ENCODE assay signal across 15 cellular contexts in the genomic region with DNA sequence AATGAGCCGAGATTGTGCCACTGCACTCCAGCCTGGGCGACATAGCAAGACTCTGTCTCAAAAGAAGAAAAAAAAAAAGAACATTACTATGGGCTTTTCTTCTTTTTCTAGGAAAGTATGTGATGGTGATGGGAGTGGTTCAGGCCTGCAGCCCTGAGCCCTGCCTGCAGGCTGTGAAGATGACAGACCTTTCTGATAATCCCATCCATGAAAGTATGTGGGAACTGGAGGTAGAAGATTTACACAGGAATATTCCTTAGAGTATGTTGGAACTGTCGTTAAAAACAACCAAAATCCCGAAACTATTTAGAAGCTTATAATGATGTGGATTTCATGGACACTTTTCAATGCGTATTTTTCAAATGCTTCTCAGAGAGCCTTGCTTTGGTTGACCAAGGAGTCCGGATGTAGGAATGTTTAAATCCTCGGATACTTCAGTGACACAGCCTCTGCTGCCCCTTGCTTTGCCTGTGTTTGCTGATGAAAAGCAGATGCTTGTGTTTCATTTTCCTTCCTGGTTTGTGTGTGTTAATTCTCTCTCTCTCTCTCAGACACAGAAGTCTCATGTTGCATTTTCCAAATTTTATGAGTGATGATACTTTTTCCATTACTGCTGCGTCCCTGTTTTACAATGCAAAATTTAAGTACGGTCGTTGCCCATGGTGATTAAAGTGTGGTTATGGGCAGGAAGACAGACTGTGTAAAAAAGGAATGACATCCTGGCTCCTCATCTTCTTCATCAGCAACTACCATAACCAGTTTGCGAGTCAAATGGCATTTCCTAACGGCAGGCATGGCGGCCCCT. TPM values are rescaled to one million over a fixed set of nuclear protein-coding genes. Genes with fewer than 3 reads are reported as not detected.
DNase-seq lines count a peak whose midpoint lies in the region; ATAC-seq and TF ChIP-seq lines count a peak whose summit lies in the region.
"Had no signal": no experiment of that assay in that cellular context is flagged by ENCODE, and none has a peak within 500 bp of the region (broad histone marks: within the 10 kb centered on the region; RNA-seq: fewer than 3 reads in every experiment).

No MANE protein-coding gene starts in this region.

- H3K27me3 Mint-ChIP-seq in natural killer cell (ENCODE audit: low read depth in 2 of 2): peaks cover 43 to 53% of the 10 kb centered on the region in 2 donors
- H3K27me3 Mint-ChIP-seq: central memory CD8-positive, alpha-beta T cell had no signal

- peaks cover 20 to 27% of the 10 kb centered on the region in 2 donors for H3K4me1 Mint-ChIP-seq in natural killer cell

- peak overlapping the region; percentile 95 for H3K27ac ChIP-seq in GM23248
- H3K27ac ChIP-seq: PC-9, WERI-Rb-1 had no signal

- intact Hi-C loops in natural killer cell (cut with micrococcal nuclease): loop anchor here (5.0 kb wide), 2 partner anchors 53 to 123 kb away; no protein-coding TSS in a partner anchor

- H3K9me3 Mint-ChIP-seq in natural killer cell: no peaks in the 10 kb centered on the region
- H3K9me3 Mint-ChIP-seq: activated T-helper 17 cell treated with anti-CD3 and anti-CD28 coated beads, Interleukin-2, amount 50 U/mL, for 72 hours; central memory CD8-positive, alpha-beta T cell had no signal

- no peaks in the 10 kb centered on the region for H3K36me3 Mint-ChIP-seq in natural killer cell

- H3K9me2 ChIP-seq in GM23248 (ENCODE audit: insufficient read depth): no peaks in the 10 kb centered on the region

- H3K4me2 ChIP-seq in GM23248 (ENCODE audit: unreplicated experiment): peak overlapping the region; percentile 63
- H3K4me2 ChIP-seq: PC-9 had no signal

- peaks cover 27% of the 10 kb centered on the region for H3K4me1 ChIP-seq in GM23248 (ENCODE audit: insufficient read depth)
- H3K4me1 ChIP-seq in adipocyte (ENCODE audit: control insufficient read depth, insufficient read depth, low read length): peaks cover 22% of the 10 kb centered on the region

- peak; percentile 86 for DNase-seq in GM23248
- peak; percentile 91 for DNase-seq in adipocyte (ENCODE audit: low read depth)
- DNase-seq in iris pigment epithelial cell (ENCODE audit: low read depth): peak; percentile 62
- peak; percentile 82 for DNase-seq in stromal cell of bone marrow (ENCODE audit: low read depth)
- DNase-seq in NCI-H524 (lab: John Stamatoyannopoulos, UW): no peak
- DNase-seq in NCI-H1930 (lab: John Stamatoyannopoulos, UW): no peak
- no peak for DNase-seq in natural killer cell
- no peak for DNase-seq in hypothalamus (lab: John Stamatoyannopoulos, UW)
- DNase-seq: DMS153; NCI-H2081 treated with DMSO at 0.1 percent for 48 hours; PC-9; stimulated activated naive CD8-positive, alpha-beta T cell treated with anti-CD3 and anti-CD28 coated beads, Interleukin-15, Interleukin-2, amounts not matched to agents 100 U/mL and 50 U/mL, for 24 hours; WERI-Rb-1 had no signal

- in situ Hi-C loops in GM23248 (cut with MboI): no loop called here

- no peak for ATAC-seq in natural killer cell
- ATAC-seq: activated T-helper 17 cell treated with anti-CD3 and anti-CD28 coated beads, Interleukin-2, amount 50 U/mL, for 72 hours; stimulated activated naive CD8-positive, alpha-beta T cell treated with anti-CD3 and anti-CD28 coated beads, Interleukin-15, Interleukin-2, amounts not matched to agents 100 U/mL and 50 U/mL, for 24 hours had no signal

- peaks cover 41% of the 10 kb centered on the region for H3F3A ChIP-seq in GM23248 (ENCODE audit: insufficient read depth)

- H3K4me3 ChIP-seq in GM23248 (peak overlapping the region; percentile 46), adipocyte (ENCODE audit: low read length) (peak overlapping the region; percentile 56)
- H3K4me3 ChIP-seq: PC-9 had no signal

- peak overlapping the region; percentile 78 for H3K9ac ChIP-seq in GM23248
- peak overlapping the region; percentile 20 for H3K9ac ChIP-seq in adipocyte (ENCODE audit: low read length)

- no peak overlapping the region for H3K4me3 Mint-ChIP-seq in natural killer cell
- H3K4me3 Mint-ChIP-seq: activated T-helper 17 cell treated with anti-CD3 and anti-CD28 coated beads, Interleukin-2, amount 50 U/mL, for 72 hours; central memory CD8-positive, alpha-beta T cell had no signal

- peak overlapping the region; percentile 68 for H2AFZ ChIP-seq in GM23248
- H2AFZ ChIP-seq: PC-9 had no signal

- TF ChIP-seq CTCF in natural killer cell (IDR thresholded peaks at IDR 0.05): no peak

- 4 to 11% methylated on average over 13 of the region's 13 CpGs for WGBS in GM23248 (ENCODE audit: low coverage in 1 of 2, low lambda C conversion rate in 2 of 2, missing lambda C conversion rate in 2 of 2), 2 experiments

- no peaks in the 10 kb centered on the region for H3K9me3 ChIP-seq in GM23248 (ENCODE audit: low read depth)
- no peaks in the 10 kb centered on the region for H3K9me3 ChIP-seq in adipocyte (ENCODE audit: control insufficient read depth, low read length)

- H4K20me1 ChIP-seq in GM23248 (ENCODE audit: insufficient read depth): no peaks in the 10 kb centered on the region

- H3K27me3 ChIP-seq in GM23248 (replicated peaks; ENCODE audit: insufficient read depth): no peaks in the 10 kb centered on the region
- H3K27me3 ChIP-seq in adipocyte (replicated peaks; ENCODE audit: control insufficient read depth, insufficient read depth, low read length): no peaks in the 10 kb centered on the region

- peaks cover 30% of the 10 kb centered on the region for H3K79me2 ChIP-seq in GM23248 (ENCODE audit: insufficient read depth)

- no peaks in the 10 kb centered on the region for H3K36me3 ChIP-seq in GM23248 (ENCODE audit: low read depth)
- H3K36me3 ChIP-seq in adipocyte (ENCODE audit: control insufficient read depth, insufficient read depth, low read length, severe bottlenecking): no peaks in the 10 kb centered on the region

- no peak overlapping the region for H3K27ac Mint-ChIP-seq in natural killer cell
- H3K27ac Mint-ChIP-seq: activated T-helper 17 cell treated with anti-CD3 and anti-CD28 coated beads, Interleukin-2, amount 50 U/mL, for 72 hours had no signal

RNA-seq across cellular contexts. Expression of a gene that starts 5.5 kb away (rescaled TPM):
- 8.5 and 20.6 TPM in 2 replicates for total RNA-seq in GM23248 (2014; rRNA removed; shearing (Covaris generic))
- 11.9 and 12.8 TPM in 2 replicates for polyA plus RNA-seq in GM23248 (2016; fragmentation: Nextera tagmentation; extraction: Ambion mirVana)
- total RNA-seq in natural killer cell: 1 to 10 TPM in 1 of 3 donors, under 1 TPM in 2; 0.83 to 1.1 (median 0.93) TPM

Comparison
In these comparisons a context has a peak if more than half of its experiments do, and no peak if none do; other contexts are left out.
1. DNase-seq: peak in GM23248 (single experiment), adipocyte (single experiment), iris pigment epithelial cell (single experiment) and stromal cell of bone marrow (single experiment); none in NCI-H524 (0 of 2), NCI-H1930 (0 of 2), natural killer cell (single experiment) and hypothalamus (0 of 51).